In the genomic region with DNA sequence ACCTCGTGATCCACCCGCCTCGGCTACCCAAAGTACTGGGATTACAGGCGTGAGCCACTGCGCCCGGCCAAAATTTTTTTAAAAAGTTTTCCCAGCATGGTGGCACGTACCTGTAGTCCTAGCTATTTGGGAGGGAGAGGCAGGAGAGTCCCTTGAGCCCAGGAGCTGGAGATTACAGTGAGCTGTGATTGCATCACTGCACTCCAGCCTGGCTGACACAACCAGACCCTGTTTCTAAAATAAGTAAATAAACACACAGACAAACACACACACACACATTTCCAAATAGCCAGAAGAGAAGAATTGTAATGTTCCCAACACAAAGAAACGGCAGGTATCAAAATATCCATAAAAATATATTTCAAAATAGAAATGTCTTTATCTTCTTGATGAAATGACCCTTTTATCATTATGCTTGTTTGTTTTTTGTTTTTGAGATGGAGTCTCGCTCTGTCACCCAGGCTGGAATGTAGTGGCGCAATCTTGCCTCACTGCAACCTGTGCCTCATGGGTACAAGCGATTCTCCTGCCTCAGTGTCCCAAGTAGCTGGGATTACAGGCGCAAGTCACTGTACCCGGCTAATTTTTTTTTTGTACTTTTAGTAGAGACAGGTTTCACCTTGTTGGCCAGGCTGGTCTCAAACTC, we compare ENCODE assay signal across 1 cellular context.
TF ChIP-seq lines count a peak whose summit lies in the region.

No MANE protein-coding gene starts in this region.

TF ChIP-seq in IMR-90, 13 proteins besides CTCF, POLR2A, EP300 and RAD21:
- TF ChIP-seq MAZ (IDR thresholded peaks at IDR 0.05; ENCODE audit: borderline replicate concordance, low read depth, low read length) = no peak
- TF ChIP-seq CEBPB (IDR thresholded peaks at IDR 0.05; ENCODE audit: low read depth, low read length) = peak; percentile 74
TF ChIP-seq in IMR-90: peak in this region for 1.
